8 cellular contexts compared by ENCODE assay signal in genomic region chr22:35258144-35258988, GRCh38. TPM values are rescaled to one million over a fixed set of nuclear protein-coding genes. Genes with fewer than 3 reads are reported as not detected.
DNase-seq lines count a peak whose midpoint lies in the region; ATAC-seq, FAIRE-seq and TF ChIP-seq lines count a peak whose summit lies in the region.

No MANE protein-coding gene starts in this region.

- no peaks in the 10 kb centered on the region for H3K9me3 Mint-ChIP-seq in Calu3 (ENCODE audit: low read depth, unreplicated experiment)
- no peaks in the 10 kb centered on the region for H3K9me3 Mint-ChIP-seq in activated CD4-positive, alpha-beta memory T cell treated with anti-CD3 and anti-CD28 coated beads for 36 hours

- TF ChIP-seq EP300 in gastroesophageal sphincter (IDR thresholded peaks at IDR 0.05): no peak

- H3K27me3 ChIP-seq in HL-60 (ENCODE audit: insufficient read depth, poor library complexity, severe bottlenecking): no peaks in the 10 kb centered on the region
- H3K27me3 ChIP-seq in gastroesophageal sphincter: no peaks in the 10 kb centered on the region
- no peaks in the 10 kb centered on the region for H3K27me3 ChIP-seq in pancreas

- TF ChIP-seq CTCF in Calu3 (IDR thresholded peaks at IDR 0.05; ENCODE audit: unreplicated experiment) (no peak), HL-60 (IDR thresholded peaks at IDR 0.05; ENCODE audit: insufficient read depth, low read length) (no peak), gastroesophageal sphincter (IDR thresholded peaks at IDR 0.05) (no peak), pancreas (IDR thresholded peaks at IDR 0.05) (no peak)

- H3K9me3 ChIP-seq in gastroesophageal sphincter: no peaks in the 10 kb centered on the region
- no peaks in the 10 kb centered on the region for H3K9me3 ChIP-seq in pancreas

- peaks cover 0 to 13% of the 10 kb centered on the region in 2 donors for H3K36me3 ChIP-seq in gastroesophageal sphincter
- peaks cover 0 to 6% (median 2%) of the 10 kb centered on the region in 3 donors for H3K36me3 ChIP-seq in pancreas

- WGBS in gastroesophageal sphincter (ENCODE audit: low coverage in 1 of 2), 2 donors: 20 to 26% methylated on average over 15 to 18 of the region's 23 CpGs
- 24 to 30% methylated on average over 23 of the region's 23 CpGs for WGBS in pancreas, 2 donors

- BruUV-seq in Calu3 (replicated peaks; lab: Mats Ljungman, UMichigan): TSS peak; percentile 48

- H3K4me1 ChIP-seq in gastroesophageal sphincter (peaks cover 0 to 28% (median 3%) of the 10 kb centered on the region in 3 donors), pancreas (peaks cover 0 to 12% (median 7%) of the 10 kb centered on the region in 3 donors)

- no peak for FAIRE-seq in pancreas (lab: Jason Lieb, UNC)

- TF ChIP-seq POLR2A in gastroesophageal sphincter (IDR thresholded peaks at IDR 0.05): no peak

- H3K4me3 ChIP-seq in HL-60 (replicated peaks; ENCODE audit: insufficient read depth, low read length) (peak overlapping the region; percentile 60), gastroesophageal sphincter (peak overlapping the region; percentile 71 to 73), pancreas (peak overlapping the region; percentile 74 to 92 (median 84))

- ATAC-seq in gastroesophageal sphincter (no peak), pancreas (no peak)

- H3K36me3 Mint-ChIP-seq in Calu3 (ENCODE audit: insufficient read depth, unreplicated experiment): peaks cover 47% of the 10 kb centered on the region
- H3K36me3 Mint-ChIP-seq in activated CD4-positive, alpha-beta memory T cell treated with anti-CD3 and anti-CD28 coated beads for 36 hours: peaks cover 30% of the 10 kb centered on the region

- H3K27ac ChIP-seq in HL-60 (replicated peaks): peak overlapping the region; percentile 81
- peak overlapping the region in 3 of 4 donors; percentile 88 to 99 (median 97) for H3K27ac ChIP-seq in gastroesophageal sphincter
- H3K27ac ChIP-seq in pancreas: peak overlapping the region in 3 of 4 donors; percentile 83 to 90 (median 84)

- peaks cover 28% of the 10 kb centered on the region for H3K4me1 Mint-ChIP-seq in Calu3 (ENCODE audit: low read depth, unreplicated experiment)
- H3K4me1 Mint-ChIP-seq in activated CD4-positive, alpha-beta memory T cell treated with anti-CD3 and anti-CD28 coated beads for 36 hours (ENCODE audit: low read depth): peaks cover 27% of the 10 kb centered on the region

- H3K27ac Mint-ChIP-seq in Calu3 (ENCODE audit: unreplicated experiment): peak overlapping the region; percentile 75
- H3K27ac Mint-ChIP-seq in activated CD4-positive, alpha-beta memory T cell treated with anti-CD3 and anti-CD28 coated beads for 36 hours: peak overlapping the region; percentile 84

- no peaks in the 10 kb centered on the region for H3K27me3 Mint-ChIP-seq in Calu3 (ENCODE audit: unreplicated experiment)
- H3K27me3 Mint-ChIP-seq in activated CD4-positive, alpha-beta memory T cell treated with anti-CD3 and anti-CD28 coated beads for 36 hours: no peaks in the 10 kb centered on the region

- intact Hi-C loops in Calu3 (cut with micrococcal nuclease; ENCODE audit: unreplicated experiment): no loop called here
- intact Hi-C loops in activated CD4-positive, alpha-beta memory T cell treated with anti-CD3 and anti-CD28 coated beads for 36 hours (cut with micrococcal nuclease): no loop called here
- intact Hi-C loops in pancreas (cut with DNase I): no loop called here

- CTCF ChIA-PET in Calu3 (lab: Charles Lee): interaction anchor here (0.9 to 1.3 kb wide), 2 partner anchors 27 to 41 kb away, joined by 3 read pairs; partner anchors contain the start of gene TOM1
- CTCF ChIA-PET in activated CD4-positive, alpha-beta memory T cell treated with anti-CD3 and anti-CD28 coated beads for 36 hours (lab: Charles Lee): interaction anchor here (0.7 to 2.1 kb wide), 2 partner anchors 16 to 27 kb away, joined by 3 to 12 read pairs; no protein-coding TSS in a partner anchor

- peak overlapping the region; percentile 87 for H3K4me3 Mint-ChIP-seq in Calu3 (ENCODE audit: low read depth, unreplicated experiment)
- H3K4me3 Mint-ChIP-seq in activated CD4-positive, alpha-beta memory T cell treated with anti-CD3 and anti-CD28 coated beads for 36 hours: peak overlapping the region; percentile 90

- POLR2A ChIA-PET in activated CD4-positive, alpha-beta memory T cell treated with anti-CD3 and anti-CD28 coated beads for 36 hours (lab: Charles Lee): interaction anchor here (1.0 to 2.0 kb wide), 4 partner anchors 10 to 72 kb away, joined by 3 to 19 read pairs (median 5); partner anchors contain the start of gene TOM1

- DNase-seq in Calu3 (peak; percentile 7), HL-60 (ENCODE audit: low read depth in 1 of 2, low spot score in 1 of 2) (peak in 1 of 2 experiments; percentile 11), pancreas (peak in 1 of 6 donors; percentile 15), NCI-H2196 treated with DMSO at 0.1 percent for 48 hours (lab: John Stamatoyannopoulos, UW; ENCODE audit: unreplicated experiment) (no peak), amniotic stem cell (lab: John Stamatoyannopoulos, UW) (no peak)
- DNase-seq in activated CD4-positive, alpha-beta memory T cell treated with anti-CD3 and anti-CD28 coated beads for 36 hours: no peak
- no peak for DNase-seq in activated CD8-positive, alpha-beta memory T cell treated with anti-CD3 and anti-CD28 coated beads for 24 hours

RNA-seq across cellular contexts. Expression of gene HMGXB4, which starts 1.1 kb away (rescaled TPM):
- total RNA-seq in Calu3 (2022): 37.5 and 42.7 TPM in 2 replicates
- 10 to 100 TPM; 33.9 to 35.7 TPM for total RNA-seq in activated CD4-positive, alpha-beta memory T cell treated with anti-CD3 and anti-CD28 coated beads for 36 hours
- 10 to 100 TPM; 10.8 to 19.0 (median 16.1) TPM for total RNA-seq in gastroesophageal sphincter
- 10 to 100 TPM in 1 of 6 donors, 1 to 10 TPM in 5; 5.0 to 10.1 (median 6.6) TPM for total RNA-seq in pancreas
- polyA plus RNA-seq in pancreas: 1 to 10 TPM; 4.8 to 5.3 TPM

RNA-seq across cellular contexts. Expression of gene TOM1, which starts 41.3 kb away (rescaled TPM):
- 49.1 and 50.0 TPM in 2 replicates for total RNA-seq in Calu3 (2022)
- total RNA-seq in activated CD4-positive, alpha-beta memory T cell treated with anti-CD3 and anti-CD28 coated beads for 36 hours: 10 to 100 TPM; 29.8 to 31.1 TPM
- total RNA-seq in gastroesophageal sphincter: 10 to 100 TPM; 22.3 to 40.3 (median 34.1) TPM
- total RNA-seq in pancreas: 10 to 100 TPM; 18.4 to 30.2 (median 20.2) TPM
- 10 to 100 TPM; 28.3 to 33.7 TPM for polyA plus RNA-seq in pancreas
